26 cellular contexts compared by ENCODE assay signal in genomic region chr5:887947-888640, GRCh38. TPM values are rescaled to one million over a fixed set of nuclear protein-coding genes. Genes with fewer than 3 reads are reported as not detected.
A peak's percentile ranks its signal among the peaks of the same experiment; 100 is the strongest.
DNase-seq lines count a peak whose midpoint lies in the region; ATAC-seq and TF ChIP-seq lines count a peak whose summit lies in the region.
"Had no signal": no experiment of that assay in that cellular context is flagged by ENCODE, and none has a peak within 500 bp of the region (broad histone marks: within the 10 kb centered on the region; RNA-seq: fewer than 3 reads in every experiment).

No MANE protein-coding gene starts in this region.

- no peaks in the 10 kb centered on the region for H3K27me3 ChIP-seq in CD8-positive, alpha-beta T cell (ENCODE audit: insufficient read depth, low read length)
- H3K27me3 ChIP-seq: ascending aorta, left lung, SJCRH30, upper lobe of left lung had no signal

- peak overlapping the region; percentile 1 for H3K9ac ChIP-seq in SK-N-MC (ENCODE audit: insufficient read length)

- H3K9me3 ChIP-seq in CD8-positive, alpha-beta T cell (ENCODE audit: low read length), result no peaks in the 10 kb centered on the region
- H3K9me3 ChIP-seq in SK-N-MC (ENCODE audit: low read depth, low read length), result no peaks in the 10 kb centered on the region
- H3K9me3 ChIP-seq: ascending aorta, left lung, SJCRH30, upper lobe of left lung had no signal

- H3K36me3 Mint-ChIP-seq in CD8-positive, alpha-beta T cell, result peaks cover 88% of the 10 kb centered on the region

- H3K4me1 ChIP-seq in CD8-positive, alpha-beta T cell (ENCODE audit: insufficient read depth, low read length), result peaks cover 17% of the 10 kb centered on the region
- H3K4me1 ChIP-seq: SJCRH30 had no signal

- no peak overlapping the region for H3K4me3 ChIP-seq in CD8-positive, alpha-beta T cell (ENCODE audit: low read depth, low read length)
- H3K4me3 ChIP-seq in SK-N-MC (no peak overlapping the region), fibroblast of the aortic adventitia (ENCODE audit: low read depth, low read length) (no peak overlapping the region)
- H3K4me3 ChIP-seq: ascending aorta, GM23338, left lung, SJCRH30, smooth muscle cell, upper lobe of left lung had no signal

- no peak overlapping the region for H3K4me3 Mint-ChIP-seq in CD8-positive, alpha-beta T cell
- H3K4me3 Mint-ChIP-seq: GM23338 had no signal

- CTCF ChIA-PET in CD8-positive, alpha-beta T cell (lab: Charles Lee), result no interaction called here

- DNase-seq in CD8-positive, alpha-beta T cell, result no peak
- DNase-seq in SK-N-MC (ENCODE audit: low read depth, low spot score) (no peak), fibroblast of the aortic adventitia (ENCODE audit: low read depth) (peak; percentile 20), smooth muscle cell of the brain vasculature (ENCODE audit: low read depth, low spot score) (peak; percentile 15), NOMO-1 (lab: John Stamatoyannopoulos, UW; ENCODE audit: unreplicated experiment in 2 of 2) (no peak), GM19240 (ENCODE audit: insufficient read length, low spot score) (no peak)
- DNase-seq: activated CD4-positive, CD25-positive, alpha-beta regulatory T cell; central memory CD4-positive, alpha-beta T cell; EL; IMR-90; left lung; naive B cell; NCI-H1105; NCI-H2029; NCI-H748 treated with DMSO at 0.1 percent for 48 hours; nucleus accumbens; SJCRH30; T-helper 1 cell had no signal

- H3K27me3 Mint-ChIP-seq in CD8-positive, alpha-beta T cell (ENCODE audit: low read depth), result no peaks in the 10 kb centered on the region
- H3K27me3 Mint-ChIP-seq: naive B cell had no signal

- POLR2A ChIA-PET in CD8-positive, alpha-beta T cell (lab: Charles Lee), result no interaction called here

- no peak overlapping the region for H3K27ac ChIP-seq in CD8-positive, alpha-beta T cell (ENCODE audit: low read depth, low read length)
- no peak overlapping the region for H3K27ac ChIP-seq in SK-N-MC
- H3K27ac ChIP-seq: ascending aorta, C4-2B, left lung, SJCRH30, upper lobe of left lung had no signal

- no peak for TF ChIP-seq CTCF in CD8-positive, alpha-beta T cell (IDR thresholded peaks at IDR 0.05)
- no peak for TF ChIP-seq CTCF in fibroblast of the aortic adventitia (IDR thresholded peaks at IDR 0.05; ENCODE audit: insufficient read depth, low read length)

- H3K4me1 Mint-ChIP-seq in CD8-positive, alpha-beta T cell (ENCODE audit: low read depth), result peaks cover 26% of the 10 kb centered on the region

- H3K27ac Mint-ChIP-seq in CD8-positive, alpha-beta T cell, result peak overlapping the region; percentile 9
- H3K27ac Mint-ChIP-seq: activated T-helper 2 cell treated with anti-CD3 and anti-CD28 coated beads, Interferon-gamma antibody, Interleukin-2, Interleukin-4, amounts not matched to agents 10 μg/mL and 5 μg/mL and 100 μg/mL, durations not matched to agents 14 hours and 24 hours and 36 hours; GM23338; naive B cell had no signal

- H3K9me3 Mint-ChIP-seq in CD8-positive, alpha-beta T cell, result no peaks in the 10 kb centered on the region
- H3K9me3 Mint-ChIP-seq: naive B cell had no signal

- intact Hi-C loops in CD8-positive, alpha-beta T cell (cut with DNase I, micrococcal nuclease), result no loop called here

- no peak for ATAC-seq in CD8-positive, alpha-beta T cell
- no peak for ATAC-seq in HG03039 (IDR thresholded peaks at IDR 0.05; ENCODE audit: unreplicated experiment)
- ATAC-seq: activated naive CD4-positive, alpha-beta T cell treated with anti-CD3 and anti-CD28 coated beads, Interleukin-2, amount 50 U/mL, for 72 hours; GM23338; left lung had no signal

- H3K36me3 ChIP-seq in CD8-positive, alpha-beta T cell (ENCODE audit: insufficient read depth, low read length), result peaks cover 62% of the 10 kb centered on the region
- peaks cover 87% of the 10 kb centered on the region for H3K36me3 ChIP-seq in SK-N-MC (ENCODE audit: insufficient read depth, low read length)

RNA-seq across cellular contexts. Expression of gene BRD9, which starts 4.5 kb away (rescaled TPM):
- total RNA-seq in CD8-positive, alpha-beta T cell, result 100 to 1,000 TPM in 1 of 2 experiments, 10 to 100 TPM in 1; 99.8 to 108 TPM
- total RNA-seq in fibroblast of the aortic adventitia (ENCODE audit: low replicate concordance), result 26.8 and 119 TPM in 2 replicates

RNA-seq across cellular contexts. Expression of gene TRIP13, which starts 4.6 kb away (rescaled TPM):
- under 1 TPM; 0.33 to 0.76 TPM for total RNA-seq in CD8-positive, alpha-beta T cell
- total RNA-seq in fibroblast of the aortic adventitia (ENCODE audit: low replicate concordance), result 4.4 and 32.5 TPM in 2 replicates
- total RNA-seq: ascending aorta had no signal

RNA-seq across cellular contexts. Expression of gene ZDHHC11, which starts 37.3 kb away (rescaled TPM):
- total RNA-seq in CD8-positive, alpha-beta T cell, result 10 to 100 TPM in 1 of 2 experiments, 1 to 10 TPM in 1; 9.4 to 10.7 TPM
- total RNA-seq in fibroblast of the aortic adventitia (ENCODE audit: low replicate concordance), result 0.36 and 0.65 TPM in 2 replicates
- total RNA-seq: ascending aorta had no signal

Comparison
In these comparisons a context has a peak if more than half of its experiments do, and no peak if none do; other contexts are left out.
1. DNase-seq: peak in fibroblast of the aortic adventitia (single experiment) and smooth muscle cell of the brain vasculature (single experiment); none in CD8-positive, alpha-beta T cell (0 of 7), SK-N-MC (single experiment), NOMO-1 (0 of 2) and GM19240 (single experiment).